ENCODE assay signal across 21 cellular contexts in the genomic region with DNA sequence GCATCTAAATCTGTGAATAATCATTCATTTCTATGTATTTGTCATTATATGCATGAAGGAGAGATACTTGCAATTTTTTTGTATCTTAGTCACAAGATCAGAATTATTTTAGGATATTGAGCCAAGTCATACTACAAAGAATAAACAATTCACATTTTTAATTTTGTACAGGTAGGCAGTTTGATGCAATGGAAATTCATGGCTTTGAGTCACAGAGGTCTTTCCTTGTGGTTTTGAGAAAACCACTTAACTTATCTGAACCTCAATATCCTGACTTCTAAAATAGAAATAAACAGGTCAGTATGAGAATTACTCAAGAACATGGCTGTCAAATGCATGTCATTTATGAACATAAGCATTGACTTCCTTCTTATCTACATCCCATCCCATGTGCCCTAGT.
DNase-seq lines count a peak whose midpoint lies in the region; ATAC-seq and TF ChIP-seq lines count a peak whose summit lies in the region.
"Had no signal": no experiment of that assay in that cellular context is flagged by ENCODE, and none has a peak within 500 bp of the region (broad histone marks: within the 10 kb centered on the region; RNA-seq: fewer than 3 reads in every experiment).

No MANE protein-coding gene starts in this region.

- H3K27ac ChIP-seq in brain microvascular endothelial cell, result peak overlapping the region; percentile 43
- H3K27ac ChIP-seq: Peyer's patch, tibial artery had no signal

- no peak overlapping the region for H3K4me3 ChIP-seq in brain microvascular endothelial cell (ENCODE audit: low read depth, low read length)
- H3K4me3 ChIP-seq: lung, Peyer's patch, right atrium auricular region, tibial artery had no signal

- ATAC-seq in GM18909 (IDR thresholded peaks at IDR 0.05; ENCODE audit: poor library complexity, unreplicated experiment) (peak; percentile 36), Right ventricle myocardium inferior (no peak)

- intact Hi-C loops in Right ventricle myocardium inferior (cut with DNase I), result no loop called here

- TF ChIP-seq CTCF in brain microvascular endothelial cell (IDR thresholded peaks at IDR 0.05; ENCODE audit: low read depth, low read length, missing control alignments), result no peak

- H3K36me3 ChIP-seq in brain microvascular endothelial cell (replicated peaks), result no peaks in the 10 kb centered on the region
- H3K36me3 ChIP-seq: Peyer's patch, right atrium auricular region, tibial artery had no signal

- no peaks in the 10 kb centered on the region for H3K27me3 ChIP-seq in brain microvascular endothelial cell (replicated peaks)
- H3K27me3 ChIP-seq: Peyer's patch, right atrium auricular region, tibial artery had no signal

- in situ Hi-C loops in brain microvascular endothelial cell (cut with HindIII; ENCODE audit: low pct_ligation_motif_present, low sequenced_read_pairs), result no loop called here

- DNase-seq in M059J (ENCODE audit: low read depth) (peak; percentile 15), brain microvascular endothelial cell (no peak), non-pigmented ciliary epithelial cell (ENCODE audit: low read depth) (peak; percentile 17), middle frontal gyrus (ENCODE audit: extremely low spot score, low spot score) (no peak), ureter (ENCODE audit: low spot score) (no peak), Right ventricle myocardium inferior (ENCODE audit: missing footprints) (no peak)
- DNase-seq in activated CD4-positive, alpha-beta T cell treated with anti-CD3 and anti-CD28 coated beads for 1 hour, result no peak
- DNase-seq: activated CD4-positive, alpha-beta T cell treated with anti-CD3 and anti-CD28 coated beads for 4 hours; activated naive CD8-positive, alpha-beta T cell treated with anti-CD3 and anti-CD28 coated beads, Interleukin-2, amount 10 ng/mL, durations not matched to agents 7 days and 5 days; DND-41; effector CD8-positive, alpha-beta T cell; GOT3; immature natural killer cell; IMR-90; MM.1S; Peyer's patch; stimulated activated naive B cell treated with anti-CD40 and anti-IgM and Interleukin-4, amounts not matched to agents 10 μg/mL and 1 μg/mL and 100 μg/mL, for 72 hours; tibial artery had no signal

Comparison
In these comparisons a context has a peak if more than half of its experiments do, and no peak if none do; other contexts are left out.
1. DNase-seq: peak in M059J (single experiment) and non-pigmented ciliary epithelial cell (single experiment); none in brain microvascular endothelial cell (single experiment), middle frontal gyrus (single experiment), ureter (single experiment), activated CD4-positive, alpha-beta T cell treated with anti-CD3 and anti-CD28 coated beads for 1 hour (single experiment) and Right ventricle myocardium inferior (single experiment).